Comparison of ENCODE assay signal across 8 cellular contexts in genomic region chr7:30159698-30160143, GRCh38. TPM values are rescaled to one million over a fixed set of nuclear protein-coding genes. Genes with fewer than 3 reads are reported as not detected.
DNase-seq lines count a peak whose midpoint lies in the region; ATAC-seq and TF ChIP-seq lines count a peak whose summit lies in the region.

No MANE protein-coding gene starts in this region.

- ATAC-seq in GM21786 (IDR thresholded peaks at IDR 0.05; ENCODE audit: unreplicated experiment) (peak; percentile 25), esophagus mucosa (peak; percentile 32), GM21381 (IDR thresholded peaks at IDR 0.05; ENCODE audit: unreplicated experiment) (no peak), HG02759 (IDR thresholded peaks at IDR 0.05; ENCODE audit: unreplicated experiment) (no peak)

- no peaks in the 10 kb centered on the region for H3K9me3 ChIP-seq in CD4-positive, alpha-beta memory T cell (ENCODE audit: control insufficient read depth in 1 of 2, low read length in 2 of 2)

- H3K27ac Mint-ChIP-seq in CD4-positive, alpha-beta memory T cell = peak overlapping the region in 1 of 7 donors; percentile 1

- intact Hi-C loops in CD4-positive, alpha-beta memory T cell (cut with micrococcal nuclease) = loop anchor here (10.0 kb wide), 2 partner anchors 125 to 405 kb away; partner anchors contain the start of gene ZNRF2

- no peaks in the 10 kb centered on the region for H3K27me3 ChIP-seq in CD4-positive, alpha-beta memory T cell (ENCODE audit: insufficient read depth, low read length)

- DNase-seq in COLO668 (lab: John Stamatoyannopoulos, UW; ENCODE audit: unreplicated experiment) = peak; percentile 46
- DNase-seq in RWPE1 (ENCODE audit: low spot score) = no peak
- DNase-seq in retinal pigment epithelial cell (ENCODE audit: low read depth) = no peak
- DNase-seq in CD4-positive, alpha-beta memory T cell = no peak

- peaks cover 20 to 45% (median 33%) of the 10 kb centered on the region in 4 donors for H3K4me1 Mint-ChIP-seq in CD4-positive, alpha-beta memory T cell

- H3K4me3 ChIP-seq in retinal pigment epithelial cell (ENCODE audit: low read length) = no peak overlapping the region
- H3K4me3 ChIP-seq in CD4-positive, alpha-beta memory T cell (ENCODE audit: low read length in 2 of 2) = no peak overlapping the region

- H3K27me3 Mint-ChIP-seq in CD4-positive, alpha-beta memory T cell = no peaks in the 10 kb centered on the region

- POLR2A ChIA-PET in RWPE1 (lab: Yijun Ruan, JAX; ENCODE audit: low non-redundant PET) = no interaction called here
- POLR2A ChIA-PET in CD4-positive, alpha-beta memory T cell (lab: Charles Lee; ENCODE audit: partially characterized antibody) = no interaction called here

- CTCF ChIA-PET in RWPE1 (lab: Yijun Ruan, JAX) = no interaction called here
- CTCF ChIA-PET in CD4-positive, alpha-beta memory T cell (lab: Charles Lee; ENCODE audit: partially characterized antibody) = interaction anchor here (1.1 kb wide), 1 partner anchor 193 kb away, joined by 3 read pairs; no protein-coding TSS in a partner anchor

- H3K36me3 ChIP-seq in CD4-positive, alpha-beta memory T cell (ENCODE audit: insufficient read depth, low read length) = no peaks in the 10 kb centered on the region

- TF ChIP-seq CTCF in RWPE1 (conservative IDR thresholded peaks at IDR 0.05; ENCODE audit: low read depth) (no peak; the same call in 1 of the 2 replicates), retinal pigment epithelial cell (conservative IDR thresholded peaks at IDR 0.05; ENCODE audit: low read depth, low read length) (peak; percentile 43)

- no peak overlapping the region for H3K4me3 Mint-ChIP-seq in CD4-positive, alpha-beta memory T cell

- peaks cover 36% of the 10 kb centered on the region for H3K4me1 ChIP-seq in CD4-positive, alpha-beta memory T cell (ENCODE audit: insufficient read depth, low read length)

- H3K36me3 Mint-ChIP-seq in CD4-positive, alpha-beta memory T cell = no peaks in the 10 kb centered on the region

- peak overlapping the region; percentile 34 for H3K27ac ChIP-seq in RWPE1
- H3K27ac ChIP-seq in CD4-positive, alpha-beta memory T cell (ENCODE audit: low read depth, low read length) = no peak overlapping the region

- no peaks in the 10 kb centered on the region for H3K9me3 Mint-ChIP-seq in CD4-positive, alpha-beta memory T cell

RNA-seq across cellular contexts. Expression of gene MTURN, which starts 24.9 kb away (rescaled TPM):
- total RNA-seq in esophagus mucosa = 6.1 TPM
- total RNA-seq in CD4-positive, alpha-beta memory T cell = 10 to 100 TPM; 18.1 to 19.2 TPM
- 1 to 10 TPM; 3.2 to 4.0 TPM for polyA plus RNA-seq in CD4-positive, alpha-beta memory T cell

Comparison
In these comparisons a context has a peak if more than half of its experiments do, and no peak if none do; other contexts are left out.
1. ATAC-seq: peak in GM21786 (single experiment) and esophagus mucosa (single experiment); none in GM21381 (single experiment) and HG02759 (single experiment).